6 cellular contexts compared by ENCODE assay signal in genomic region chr1:155893389-155894142, GRCh38. TPM values are rescaled to one million over a fixed set of nuclear protein-coding genes. Genes with fewer than 3 reads are reported as not detected.
DNase-seq lines count a peak whose midpoint lies in the region; ATAC-seq and TF ChIP-seq lines count a peak whose summit lies in the region.

No MANE protein-coding gene starts in this region.

- peak overlapping the region; percentile 63 to 76 (median 68) for H3K27ac ChIP-seq in esophagus muscularis mucosa (replicated peaks in 1 of 4)

- no peak for TF ChIP-seq CTCF in esophagus muscularis mucosa (IDR thresholded peaks at IDR 0.05)

- no peak overlapping the region for H3K4me3 ChIP-seq in esophagus muscularis mucosa

- 65% methylated on average over 10 of the region's 10 CpGs for WGBS in esophagus muscularis mucosa

- ATAC-seq in activated T-cell treated with anti-CD3 and anti-CD28 coated beads, Interleukin-2, amount 50 U/mL, for 4 hours = peak; percentile 80 to 91

- H3K4me1 Mint-ChIP-seq in activated T-cell treated with anti-CD3 and anti-CD28 coated beads, Interleukin-2, amount 50 U/mL, for 4 hours (ENCODE audit: low read depth) = peaks cover 13% of the 10 kb centered on the region

- H3K36me3 ChIP-seq in esophagus muscularis mucosa = peaks cover 8 to 26% (median 19%) of the 10 kb centered on the region in 4 donors

- no peak for DNase-seq in activated T-cell treated with anti-CD3 and anti-CD28 coated beads, Interleukin-2, amount 50 U/mL, for 4 hours
- no peak for DNase-seq in activated T-cell treated with anti-CD3 and anti-CD28 coated beads for 4 hours
- no peak for DNase-seq in esophagus muscularis mucosa (ENCODE audit: extremely low spot score)
- DNase-seq in stromal cell of bone marrow (ENCODE audit: low read depth) = peak; percentile 70
- no peak for DNase-seq in mesenteric fat pad (ENCODE audit: low spot score)
- DNase-seq in cerebellar nuclear complex (lab: John Stamatoyannopoulos, UW) = no peak

- peaks cover 6% of the 10 kb centered on the region for H3K36me3 Mint-ChIP-seq in activated T-cell treated with anti-CD3 and anti-CD28 coated beads, Interleukin-2, amount 50 U/mL, for 4 hours (ENCODE audit: insufficient read depth)

- no peak for TF ChIP-seq EP300 in esophagus muscularis mucosa (IDR thresholded peaks at IDR 0.05)

- H3K27me3 ChIP-seq in esophagus muscularis mucosa = no peaks in the 10 kb centered on the region

- no peak for TF ChIP-seq POLR2A in esophagus muscularis mucosa (IDR thresholded peaks at IDR 0.05; ENCODE audit: low read depth)

- H3K4me3 Mint-ChIP-seq in activated T-cell treated with anti-CD3 and anti-CD28 coated beads, Interleukin-2, amount 50 U/mL, for 4 hours = no peak overlapping the region

- intact Hi-C loops in esophagus muscularis mucosa (cut with DNase I) = no loop called here

- no peaks in the 10 kb centered on the region for H3K9me3 Mint-ChIP-seq in activated T-cell treated with anti-CD3 and anti-CD28 coated beads, Interleukin-2, amount 50 U/mL, for 4 hours

- no peaks in the 10 kb centered on the region for H3K27me3 Mint-ChIP-seq in activated T-cell treated with anti-CD3 and anti-CD28 coated beads, Interleukin-2, amount 50 U/mL, for 4 hours (ENCODE audit: low read depth)

- peaks cover 16 to 21% (median 20%) of the 10 kb centered on the region in 4 donors for H3K4me1 ChIP-seq in esophagus muscularis mucosa

- H3K9me3 ChIP-seq in esophagus muscularis mucosa = no peaks in the 10 kb centered on the region

RNA-seq across cellular contexts. Expression of gene RIT1, which starts 17.6 kb away (rescaled TPM):
- 10 to 100 TPM; 15.6 to 25.0 (median 17.9) TPM for total RNA-seq in activated T-cell treated with anti-CD3 and anti-CD28 coated beads, Interleukin-2, amount 50 U/mL, for 4 hours
- total RNA-seq in esophagus muscularis mucosa = 10 to 100 TPM; 23.0 to 36.8 (median 32.3) TPM
- total RNA-seq in mesenteric fat pad = 31.8 TPM

RNA-seq across cellular contexts. Expression of gene SYT11, which starts 34.2 kb away (rescaled TPM):
- 1 to 10 TPM; 4.6 to 8.0 (median 5.4) TPM for total RNA-seq in activated T-cell treated with anti-CD3 and anti-CD28 coated beads, Interleukin-2, amount 50 U/mL, for 4 hours
- total RNA-seq in esophagus muscularis mucosa (10 to 100 TPM in 3 of 4 donors, 1 to 10 TPM in 1; 8.3 to 25.2 (median 20.3) TPM), mesenteric fat pad (6.1 TPM)

RNA-seq across cellular contexts. Expression of gene GON4L, which starts 36.6 kb away (rescaled TPM):
- 10 to 100 TPM; 42.6 to 48.4 (median 47.8) TPM for total RNA-seq in activated T-cell treated with anti-CD3 and anti-CD28 coated beads, Interleukin-2, amount 50 U/mL, for 4 hours
- total RNA-seq in esophagus muscularis mucosa = 10 to 100 TPM; 26.5 to 49.8 (median 28.3) TPM
- total RNA-seq in mesenteric fat pad = 53.0 TPM

RNA-seq across cellular contexts. Expression of gene KHDC4, which starts 40.6 kb away (rescaled TPM):
- total RNA-seq in activated T-cell treated with anti-CD3 and anti-CD28 coated beads, Interleukin-2, amount 50 U/mL, for 4 hours = 10 to 100 TPM; 32.2 to 38.3 (median 37.9) TPM
- 10 to 100 TPM; 25.8 to 41.5 (median 29.2) TPM for total RNA-seq in esophagus muscularis mucosa
- total RNA-seq in mesenteric fat pad = 30.7 TPM

RNA-seq across cellular contexts. Expression of gene RXFP4, which starts 47.9 kb away (rescaled TPM):
- total RNA-seq in activated T-cell treated with anti-CD3 and anti-CD28 coated beads, Interleukin-2, amount 50 U/mL, for 4 hours = not detected
- not detected for total RNA-seq in esophagus muscularis mucosa
- total RNA-seq in mesenteric fat pad = not detected
